In genomic region chr3:62990704-62991413, GRCh38 we compare ENCODE assay signal across 28 cellular contexts.
"Had no signal": no experiment of that assay in that cellular context is flagged by ENCODE, and none has a peak within 500 bp of the region (broad histone marks: within the 10 kb centered on the region; RNA-seq: fewer than 3 reads in every experiment).

No MANE protein-coding gene starts in this region.

- FAIRE-seq: endothelial cell of umbilical vein, TTC549 had no signal

- H3K4me3 Mint-ChIP-seq: activated CD8-positive, alpha-beta T cell treated with anti-CD3 and anti-CD28 coated beads, Interleukin-2, amount 10 ng/mL, durations not matched to agents 7 days and 5 days; activated naive CD8-positive, alpha-beta T cell; activated T-cell treated with anti-CD3 and anti-CD28 coated beads, Interleukin-2, amount 50 U/mL, for 4 hours; neural crest cell; stimulated activated naive B cell treated with anti-CD40 and anti-IgM and Interleukin-4, amounts not matched to agents 10 μg/mL and 1 μg/mL and 100 μg/mL, for 72 hours; type B pancreatic cell had no signal

- H3K9me3 Mint-ChIP-seq: neural crest cell, type B pancreatic cell had no signal

- H3K4me3 ChIP-seq: adrenal gland, ascending aorta, esophagus muscularis mucosa, gastrocnemius medialis, sigmoid colon, smooth muscle cell, thoracic aorta, vagina had no signal

- H3K27me3 Mint-ChIP-seq: stimulated activated naive B cell treated with anti-CD40 and anti-IgM and Interleukin-4, amounts not matched to agents 10 μg/mL and 1 μg/mL and 100 μg/mL, for 72 hours had no signal

- H3K4me2 ChIP-seq: smooth muscle cell had no signal

- H3K36me3 ChIP-seq: adrenal gland, ascending aorta, brain microvascular endothelial cell, esophagus muscularis mucosa, gastrocnemius medialis, sigmoid colon, thoracic aorta, vagina, WERI-Rb-1 had no signal

- H3K4me1 Mint-ChIP-seq: stimulated activated naive B cell treated with anti-CD40 and anti-IgM and Interleukin-4, amounts not matched to agents 10 μg/mL and 1 μg/mL and 100 μg/mL, for 72 hours had no signal

- ATAC-seq: activated CD8-positive, alpha-beta T cell treated with anti-CD3 and anti-CD28 coated beads, Interleukin-2, amount 10 ng/mL, durations not matched to agents 7 days and 5 days; activated T-cell treated with anti-CD3 and anti-CD28 coated beads, Interleukin-2, amount 50 U/mL, for 4 hours; gastrocnemius medialis; stimulated activated naive B cell treated with anti-CD40 and anti-IgM and Interleukin-4, amounts not matched to agents 10 μg/mL and 1 μg/mL and 100 μg/mL, for 72 hours had no signal

- H3K27me3 ChIP-seq: adrenal gland, ascending aorta, brain microvascular endothelial cell, esophagus muscularis mucosa, gastrocnemius medialis, sigmoid colon, vagina had no signal

- H3K36me3 Mint-ChIP-seq: activated naive CD8-positive, alpha-beta T cell; stimulated activated naive B cell treated with anti-CD40 and anti-IgM and Interleukin-4, amounts not matched to agents 10 μg/mL and 1 μg/mL and 100 μg/mL, for 72 hours; type B pancreatic cell had no signal

- H3K27ac ChIP-seq: adrenal gland, ascending aorta, brain microvascular endothelial cell, esophagus muscularis mucosa, gastrocnemius medialis, sigmoid colon, thoracic aorta, vagina, WERI-Rb-1 had no signal

- H3K27ac Mint-ChIP-seq: activated CD8-positive, alpha-beta T cell treated with anti-CD3 and anti-CD28 coated beads, Interleukin-2, amount 10 ng/mL, durations not matched to agents 7 days and 5 days; activated naive CD8-positive, alpha-beta T cell; activated T-helper 2 cell treated with anti-CD3 and anti-CD28 coated beads, Interferon-gamma antibody, Interleukin-2, Interleukin-4, amounts not matched to agents 10 μg/mL and 5 μg/mL and 100 μg/mL, durations not matched to agents 14 hours and 24 hours and 36 hours; stimulated activated naive B cell treated with anti-CD40 and anti-IgM and Interleukin-4, amounts not matched to agents 10 μg/mL and 1 μg/mL and 100 μg/mL, for 72 hours; type B pancreatic cell had no signal

- H3K4me1 ChIP-seq: adrenal gland, ascending aorta, esophagus muscularis mucosa, gastrocnemius medialis, sigmoid colon, vagina had no signal

- DNase-seq: activated CD4-positive, alpha-beta T cell treated with anti-CD3 and anti-CD28 coated beads for 1 hour; activated CD4-positive, alpha-beta T cell treated with anti-CD3 and anti-CD28 coated beads, Interleukin-2, amount 50 U/mL, for 1 hour; activated CD8-positive, alpha-beta T cell treated with anti-CD3 and anti-CD28 coated beads, Interleukin-2, amount 10 ng/mL, durations not matched to agents 7 days and 5 days; activated naive CD4-positive, alpha-beta T cell; activated T-cell treated with anti-CD3 and anti-CD28 coated beads, Interleukin-2, amount 50 U/mL, for 4 hours; adrenal gland; brain microvascular endothelial cell; caudate nucleus; dermis blood vessel endothelial cell; effector memory CD4-positive, alpha-beta T cell; gastrocnemius medialis; head of caudate nucleus; hypothalamus; sigmoid colon; stimulated activated CD4-positive, alpha-beta T cell treated with anti-CD3 and anti-CD28 coated beads, Interleukin-15, amount 100 ng/mL, for 24 hours; stimulated activated naive B cell treated with anti-CD40 and anti-IgM and Interleukin-4, amounts not matched to agents 10 μg/mL and 1 μg/mL and 100 μg/mL, for 72 hours; WERI-Rb-1 had no signal

- H3K9me3 ChIP-seq: adrenal gland, ascending aorta, esophagus muscularis mucosa, gastrocnemius medialis, sigmoid colon, thoracic aorta, vagina had no signal
